8 cellular contexts compared by ENCODE assay signal in the genomic region with DNA sequence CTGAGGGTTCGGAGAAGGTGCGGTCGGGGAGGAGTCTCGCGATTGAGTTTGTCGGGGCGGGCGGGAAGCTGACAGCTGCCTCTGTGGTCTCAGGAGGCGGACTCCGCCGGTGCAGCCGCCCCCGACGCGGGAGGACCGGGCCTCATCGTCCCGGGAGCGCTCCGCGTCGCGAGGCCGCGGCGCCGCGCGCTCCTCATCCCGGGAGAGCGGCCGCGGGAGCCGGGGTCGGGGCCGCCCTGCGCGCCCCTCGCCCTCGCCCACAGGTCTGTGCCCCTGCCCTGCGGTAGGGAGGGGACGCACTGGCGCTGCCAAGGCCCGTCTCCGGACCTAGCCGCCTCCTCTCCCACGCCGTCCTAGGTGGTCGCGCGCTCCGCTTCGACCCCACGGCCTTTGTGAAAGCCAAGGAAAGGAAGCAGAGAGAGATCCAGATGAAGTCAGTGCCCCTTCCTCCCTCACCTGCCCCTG. TPM values are rescaled to one million over a fixed set of nuclear protein-coding genes. Genes with fewer than 3 reads are reported as not detected.
DNase-seq lines count a peak whose midpoint lies in the region; TF ChIP-seq lines count a peak whose summit lies in the region.

No MANE protein-coding gene starts in this region.

- TF ChIP-seq CTCF in endodermal cell (conservative IDR thresholded peaks at IDR 0.05) (no peak), nephron (IDR thresholded peaks at IDR 0.05; ENCODE audit: unreplicated experiment in 3 of 3) (no peak)

- WGBS in endodermal cell (ENCODE audit: insufficient coverage in 1 of 2, insufficient read length in 1 of 2), 2 experiments, result 6 to 7% methylated on average over 24 to 54 of the region's 54 CpGs

- no peaks in the 10 kb centered on the region for H3K4me1 ChIP-seq in endodermal cell (ENCODE audit: control insufficient read depth, insufficient read depth, low read length)

- peak overlapping the region; percentile 70 for H3K4me3 ChIP-seq in endodermal cell (ENCODE audit: low read length)

- H3K9ac ChIP-seq in endodermal cell (ENCODE audit: extremely low read depth, low read length, poor library complexity, severe bottlenecking), result no peak overlapping the region

- DNase-seq in NCI-H2227 (lab: John Stamatoyannopoulos, UW; ENCODE audit: unreplicated experiment) (peak; percentile 28), NCI-H2227 treated with DMSO at 0.1 percent for 48 hours (lab: John Stamatoyannopoulos, UW) (no peak), endodermal cell (peak; percentile 70), NCI-H2171 treated with DMSO at 0.1 percent for 48 hours (lab: John Stamatoyannopoulos, UW) (no peak), NCI-H128 (lab: John Stamatoyannopoulos, UW; ENCODE audit: unreplicated experiment) (no peak), NCI-H226 (no peak)
- peak; percentile 42 for DNase-seq in activated CD4-positive, alpha-beta T cell treated with anti-CD3 and anti-CD28 coated beads, Interleukin-2, amount 50 U/mL, for 1 hour

- H3K27ac ChIP-seq in endodermal cell (ENCODE audit: low read depth, low read length), result no peak overlapping the region

- no peaks in the 10 kb centered on the region for H3K9me3 ChIP-seq in endodermal cell (ENCODE audit: control insufficient read depth, low read length)

- peaks cover 3% of the 10 kb centered on the region for H3K36me3 Mint-ChIP-seq in endodermal cell (ENCODE audit: low read depth)
- peaks cover 3% of the 10 kb centered on the region for H3K36me3 Mint-ChIP-seq in nephron (ENCODE audit: low read depth)

- H3K27ac Mint-ChIP-seq in endodermal cell, result no peak overlapping the region
- no peak overlapping the region for H3K27ac Mint-ChIP-seq in nephron

- H3K9me3 Mint-ChIP-seq in endodermal cell (no peaks in the 10 kb centered on the region), nephron (no peaks in the 10 kb centered on the region)

- H3K4me1 Mint-ChIP-seq in endodermal cell (peaks cover 11% of the 10 kb centered on the region), nephron (peaks cover 14% of the 10 kb centered on the region)

- H3K27me3 Mint-ChIP-seq in endodermal cell (ENCODE audit: insufficient read depth) (peaks cover 38% of the 10 kb centered on the region), nephron (ENCODE audit: low read depth) (peaks cover 50% of the 10 kb centered on the region)

- H3K4me3 Mint-ChIP-seq in endodermal cell, result peak overlapping the region; percentile 48
- H3K4me3 Mint-ChIP-seq in nephron, result peak overlapping the region; percentile 84 to 87 (median 86)

- peaks cover 38% of the 10 kb centered on the region for H3K27me3 ChIP-seq in endodermal cell (ENCODE audit: control insufficient read depth, insufficient read depth, low read length, poor library complexity, severe bottlenecking)

- H3K36me3 ChIP-seq in endodermal cell (ENCODE audit: control insufficient read depth, insufficient read depth, low read length), result no peaks in the 10 kb centered on the region

RNA-seq across cellular contexts. Expression of a gene that starts 6.9 kb away (rescaled TPM):
- not detected for total RNA-seq in endodermal cell
- polyA plus RNA-seq in endodermal cell (2013, experiment 1 of 2), result not detected
- polyA plus RNA-seq in endodermal cell (2013, experiment 2 of 2), result not detected

RNA-seq across cellular contexts. Expression of a gene that starts 20.7 kb away (rescaled TPM):
- total RNA-seq in endodermal cell, result 10 to 100 TPM; 23.2 to 23.6 TPM
- polyA plus RNA-seq in endodermal cell (2013, experiment 1 of 2), result 12.8 TPM
- polyA plus RNA-seq in endodermal cell (2013, experiment 2 of 2), result 9.6 TPM

RNA-seq across cellular contexts. Expression of a gene that starts 24.8 kb away (rescaled TPM):
- under 1 TPM; 0.33 to 0.60 TPM for total RNA-seq in endodermal cell
- polyA plus RNA-seq in endodermal cell (2013, experiment 1 of 2), result 0.11 TPM
- polyA plus RNA-seq in endodermal cell (2013, experiment 2 of 2), result 0.33 TPM

RNA-seq across cellular contexts. Expression of a gene that starts 42.3 kb away (rescaled TPM):
- under 1 TPM; 0.64 to 0.91 TPM for total RNA-seq in endodermal cell
- polyA plus RNA-seq in endodermal cell (2013, experiment 1 of 2), result 25.8 TPM
- 23.3 TPM for polyA plus RNA-seq in endodermal cell (2013, experiment 2 of 2)

Comparison
In these comparisons a context has a peak if more than half of its experiments do, and no peak if none do; other contexts are left out.
1. DNase-seq: peak in NCI-H2227 (single experiment), activated CD4-positive, alpha-beta T cell treated with anti-CD3 and anti-CD28 coated beads, Interleukin-2, amount 50 U/mL, for 1 hour (single experiment) and endodermal cell (single experiment); none in NCI-H2227 treated with DMSO at 0.1 percent for 48 hours (single experiment), NCI-H2171 treated with DMSO at 0.1 percent for 48 hours (single experiment), NCI-H128 (single experiment) and NCI-H226 (single experiment).